In genomic region chr1:12477936-12478611, GRCh38 we compare ENCODE assay signal across 1 cellular context.
TF ChIP-seq lines count a peak whose summit lies in the region.

No MANE protein-coding gene starts in this region.

TF ChIP-seq in HEK293, 187 proteins besides CTCF, POLR2A, EP300 and RAD21 (continued from another document and continues in another):
- TF ChIP-seq INSM2 (tag by site-specific recombination; IDR thresholded peaks at IDR 0.05): peak; percentile 99
- peak; percentile 86 for TF ChIP-seq EGR2 (tag by site-specific recombination; IDR thresholded peaks at IDR 0.05; ENCODE audit: low read depth)
- no peak for TF ChIP-seq HOXC10 (CRISPR knock-in tag; IDR thresholded peaks at IDR 0.05)
- TF ChIP-seq ZNF37A (tag by site-specific recombination; IDR thresholded peaks at IDR 0.05): peak; percentile 66; the same call in 1 of the 2 replicates
- TF ChIP-seq ZNF561 (tag by site-specific recombination; IDR thresholded peaks at IDR 0.05; ENCODE audit: borderline replicate concordance): peak; percentile 97
- no peak for TF ChIP-seq ELK4 (IDR thresholded peaks at IDR 0.05; ENCODE audit: borderline replicate concordance, low read depth, low read length)
- peak; percentile 82 for TF ChIP-seq SP3 (tag by site-specific recombination; IDR thresholded peaks at IDR 0.05)
- TF ChIP-seq ZNF501 (tag by site-specific recombination; IDR thresholded peaks at IDR 0.05): peak; percentile 98
- TF ChIP-seq ZSCAN23 (tag by site-specific recombination; IDR thresholded peaks at IDR 0.05): peak; percentile 99
- peak; percentile 62 for TF ChIP-seq ZNF518A (tag by site-specific recombination; conservative IDR thresholded peaks at IDR 0.05; ENCODE audit: low read depth)
- no peak for TF ChIP-seq ZNF16 (tag by site-specific recombination; IDR thresholded peaks at IDR 0.05; ENCODE audit: low read depth)
- no peak for TF ChIP-seq ZNF624 (tag by site-specific recombination; IDR thresholded peaks at IDR 0.05)
- TF ChIP-seq ZBTB10 (tag by site-specific recombination; IDR thresholded peaks at IDR 0.05): peak; percentile 95
- TF ChIP-seq ZBTB7A (tag by site-specific recombination; IDR thresholded peaks at IDR 0.05; ENCODE audit: low read depth): 0 out of 2 replicates have a peak, but pooled peaks have one; percentile 69
- peak; percentile 90 for TF ChIP-seq ZNF488 (tag by site-specific recombination; IDR thresholded peaks at IDR 0.05)
- TF ChIP-seq TRIM28 (IDR thresholded peaks at IDR 0.05; ENCODE audit: borderline replicate concordance, low read length): peak; percentile 98
- peak; percentile 94 for TF ChIP-seq ZFHX2 (tag by site-specific recombination; conservative IDR thresholded peaks at IDR 0.05)
- TF ChIP-seq KLF1 (tag by site-specific recombination; IDR thresholded peaks at IDR 0.05): peak; percentile 96
- TF ChIP-seq SCRT2 (tag by site-specific recombination; IDR thresholded peaks at IDR 0.05): peak; percentile 60
- peak; percentile 100 for TF ChIP-seq ZNF843 (tag by site-specific recombination; IDR thresholded peaks at IDR 0.05)
- TF ChIP-seq ZNF114 (tag by site-specific recombination; IDR thresholded peaks at IDR 0.05): no peak
- no peak for TF ChIP-seq ZNF280D (tag by site-specific recombination; IDR thresholded peaks at IDR 0.05)
- peak; percentile 67 for TF ChIP-seq ZNF10 (tag by site-specific recombination; IDR thresholded peaks at IDR 0.05)
- TF ChIP-seq ZNF654 (tag by site-specific recombination; IDR thresholded peaks at IDR 0.05; ENCODE audit: low read depth): no peak
- TF ChIP-seq ZNF423 (tag by site-specific recombination; IDR thresholded peaks at IDR 0.05): peak; percentile 74
- peak; percentile 95 for TF ChIP-seq ZNF610 (tag by site-specific recombination; IDR thresholded peaks at IDR 0.05; ENCODE audit: borderline replicate concordance)
- peak; percentile 98 for TF ChIP-seq TSHZ1 (tag by site-specific recombination; IDR thresholded peaks at IDR 0.05; ENCODE audit: borderline replicate concordance)
- peak; percentile 78 for TF ChIP-seq BCL6B (tag by site-specific recombination; IDR thresholded peaks at IDR 0.05)
- peak; percentile 64; the same call in 1 of the 2 replicates for TF ChIP-seq ZNF76 (tag by site-specific recombination; IDR thresholded peaks at IDR 0.05; ENCODE audit: borderline replicate concordance, low read depth)
- peak; percentile 97 for TF ChIP-seq PRDM4 (tag by site-specific recombination; IDR thresholded peaks at IDR 0.05)
- TF ChIP-seq ZNF596 (tag by site-specific recombination; IDR thresholded peaks at IDR 0.05): peak; percentile 78
- TF ChIP-seq ZNF580 (tag by site-specific recombination; IDR thresholded peaks at IDR 0.05): peak; percentile 97
- TF ChIP-seq ZNF146 (tag by site-specific recombination; IDR thresholded peaks at IDR 0.05): peak; percentile 54; the same call in 1 of the 2 replicates
